In the genomic region with DNA sequence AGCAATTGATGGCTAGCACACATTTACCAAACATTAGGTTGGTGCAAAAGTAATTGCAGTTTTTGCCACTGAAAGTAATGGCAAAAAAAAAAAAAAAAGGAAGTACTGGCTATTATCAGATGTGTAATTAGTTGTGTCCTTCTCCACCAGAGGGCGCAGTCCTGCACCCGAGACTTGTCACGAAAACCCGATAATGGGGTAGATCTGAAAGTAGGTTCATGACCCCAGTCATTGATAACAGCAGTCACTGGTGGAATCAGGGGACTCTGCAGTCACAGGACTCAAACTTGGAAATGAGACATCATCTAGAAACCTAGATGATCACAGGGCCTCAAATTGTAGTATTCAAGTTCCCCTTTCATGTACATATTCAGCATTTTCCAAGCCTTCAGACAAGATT, we compare ENCODE assay signal across 8 cellular contexts. TPM values are rescaled to one million over a fixed set of nuclear protein-coding genes. Genes with fewer than 3 reads are reported as not detected.
DNase-seq lines count a peak whose midpoint lies in the region; ATAC-seq, FAIRE-seq and TF ChIP-seq lines count a peak whose summit lies in the region.

No MANE protein-coding gene starts in this region.

- H3K27me3 Mint-ChIP-seq in T-cell = peaks cover 0 to 12% of the 10 kb centered on the region in 2 donors

- H3K4me1 Mint-ChIP-seq in T-cell = peaks cover 0 to 4% (median 3%) of the 10 kb centered on the region in 3 donors

- H3K27ac ChIP-seq in kidney (ENCODE audit: low read depth in 2 of 2, low read length in 2 of 2) = no peak overlapping the region

- H3K36me3 Mint-ChIP-seq in T-cell = no peaks in the 10 kb centered on the region

- H3K36me3 ChIP-seq in kidney (ENCODE audit: control insufficient read depth in 1 of 2, insufficient read depth in 2 of 2, low read length in 2 of 2) = no peaks in the 10 kb centered on the region

- CTCF ChIA-PET in T-cell (lab: Charles Lee) = interaction anchor here in 1 of 2 donors (1.6 kb wide), 1 partner anchor 146 kb away, joined by 9 read pairs; no protein-coding TSS in a partner anchor

- H3K4me3 ChIP-seq in kidney (ENCODE audit: low read length in 2 of 2) = no peak overlapping the region

- in situ Hi-C loops in Caki2 (cut with HindIII; ENCODE audit: low pct_unique_long_range_greater_than_20kb, low sequenced_read_pairs) = no loop called here

- no peaks in the 10 kb centered on the region for H3K4me1 ChIP-seq in kidney (ENCODE audit: control insufficient read depth in 1 of 2, insufficient read depth in 1 of 2, low read depth in 1 of 2, low read length in 2 of 2)

- ATAC-seq in GM19463 (IDR thresholded peaks at IDR 0.05; ENCODE audit: unreplicated experiment) = peak; percentile 82
- peak in 3 of 4 experiments; percentile 40 to 62 (median 56) for ATAC-seq in T-cell (replicated peaks in 1 of 4)
- ATAC-seq in HG03045 (IDR thresholded peaks at IDR 0.05; ENCODE audit: unreplicated experiment) = no peak

- no peak overlapping the region for H3K4me3 Mint-ChIP-seq in T-cell

- POLR2A ChIA-PET in T-cell (lab: Charles Lee) = no interaction called here

- peak overlapping the region in 1 of 2 donors; percentile 39 for H3K27ac Mint-ChIP-seq in T-cell

- peak; percentile 37 for TF ChIP-seq CTCF in kidney (IDR thresholded peaks at IDR 0.05; ENCODE audit: borderline replicate concordance, extremely low read depth, insufficient read depth)

- intact Hi-C loops in kidney (cut with DNase I) = no loop called here

- H3K9ac ChIP-seq in kidney (ENCODE audit: low read length in 2 of 2) = no peak overlapping the region

- DNase-seq in Caki2 (ENCODE audit: low read depth) (peak; percentile 25), Kasumi-1 (lab: John Stamatoyannopoulos, UW) (peak; percentile 43 to 48), T-cell (peak; percentile 14 to 68 (median 51)), amniotic epithelial cell (ENCODE audit: low read depth) (peak; percentile 34), kidney (no peak)
- DNase-seq in stimulated activated CD4-positive, alpha-beta T cell treated with anti-CD3 and anti-CD28 coated beads, TNF-alpha, amount 100 ng/mL, for 1 hour (ENCODE audit: low read depth in 3 of 3, low spot score in 1 of 3) = peak in 2 of 3 donors; percentile 24 to 39

- no peaks in the 10 kb centered on the region for H3K9me3 Mint-ChIP-seq in T-cell

- H3K9me3 ChIP-seq in kidney (ENCODE audit: control insufficient read depth in 1 of 2, low read length in 2 of 2) = no peaks in the 10 kb centered on the region

- FAIRE-seq in kidney (lab: Jason Lieb, UNC) = no peak

RNA-seq across cellular contexts. Expression of gene ACOT9, which starts 13.1 kb away (rescaled TPM):
- 46.0 and 49.0 TPM in 2 replicates for total RNA-seq in Caki2 (2014; rRNA removed; shearing (Covaris generic); ENCODE audit: low replicate concordance)
- 10 to 100 TPM; 15.0 to 22.1 (median 19.2) TPM for total RNA-seq in T-cell
- 42.7 TPM for total RNA-seq in kidney
- 24.9 TPM for polyA plus RNA-seq in kidney (ENCODE audit: insufficient read depth, low read depth, low replicate concordance)

RNA-seq across cellular contexts. Expression of gene SAT1, which starts 26.8 kb away (rescaled TPM):
- 34.3 and 49.8 TPM in 2 replicates for total RNA-seq in Caki2 (2014; rRNA removed; shearing (Covaris generic); ENCODE audit: low replicate concordance)
- 100 to 1,000 TPM in 2 of 5 donors, 10 to 100 TPM in 3; 89.6 to 258 (median 94.4) TPM for total RNA-seq in T-cell
- total RNA-seq in kidney = 417 TPM
- polyA plus RNA-seq in kidney (ENCODE audit: insufficient read depth, low read depth, low replicate concordance) = 574 TPM
